Comparison of ENCODE assay signal across 9 cellular contexts in genomic region chr5:15995206-15996052, GRCh38.
A peak's percentile ranks its signal among the peaks of the same experiment; 100 is the strongest.
DNase-seq lines count a peak whose midpoint lies in the region; ATAC-seq, FAIRE-seq and TF ChIP-seq lines count a peak whose summit lies in the region.
"Had no signal": no experiment of that assay in that cellular context is flagged by ENCODE, and none has a peak within 500 bp of the region (broad histone marks: within the 10 kb centered on the region; RNA-seq: fewer than 3 reads in every experiment).

No MANE protein-coding gene starts in this region.

- no peak for ATAC-seq in T-helper 17 cell
- ATAC-seq in GM21360 (IDR thresholded peaks at IDR 0.05; ENCODE audit: unreplicated experiment), result no peak

- peak; percentile 69 for FAIRE-seq in RCC 7860 (lab: Jason Lieb, UNC)

- no peaks in the 10 kb centered on the region for H3K4me1 Mint-ChIP-seq in T-helper 17 cell

- H2AFZ ChIP-seq in smooth muscle cell (ENCODE audit: low read depth), result no peak overlapping the region
- H2AFZ ChIP-seq: parathyroid adenoma had no signal

- H3K4me1 ChIP-seq in smooth muscle cell (ENCODE audit: low read depth), result no peaks in the 10 kb centered on the region
- H3K4me1 ChIP-seq: parathyroid adenoma had no signal

- WGBS in smooth muscle cell (ENCODE audit: low lambda C conversion rate), result 74% methylated on average over 3 of the region's 3 CpGs

- H3K4me3 ChIP-seq in fibroblast of villous mesenchyme (ENCODE audit: low read depth, low read length) (no peak overlapping the region), smooth muscle cell (no peak overlapping the region)

- no peaks in the 10 kb centered on the region for H4K20me1 ChIP-seq in smooth muscle cell (ENCODE audit: low read depth)

- H3F3A ChIP-seq in smooth muscle cell (ENCODE audit: low read depth), result no peaks in the 10 kb centered on the region

- H3K4me3 Mint-ChIP-seq in T-helper 17 cell, result no peak overlapping the region

- no peak overlapping the region for H3K9ac ChIP-seq in smooth muscle cell (ENCODE audit: low read depth)
- H3K9ac ChIP-seq: parathyroid adenoma had no signal

- H3K27ac Mint-ChIP-seq in T-helper 17 cell, result no peak overlapping the region

- H3K36me3 Mint-ChIP-seq in T-helper 17 cell (ENCODE audit: low read depth), result no peaks in the 10 kb centered on the region

- TF ChIP-seq CTCF in fibroblast of villous mesenchyme (IDR thresholded peaks at IDR 0.05; ENCODE audit: insufficient read depth, low read depth, low read length), result peak; percentile 64
- peak; percentile 62 for TF ChIP-seq CTCF in smooth muscle cell (IDR thresholded peaks at IDR 0.05; ENCODE audit: borderline replicate concordance, insufficient read depth, poor library complexity, severe bottlenecking)

- H3K9me3 ChIP-seq in smooth muscle cell (replicated peaks; ENCODE audit: low read depth) (no peaks in the 10 kb centered on the region), T-helper 17 cell (ENCODE audit: control insufficient read depth, low read length, poor library complexity, severe bottlenecking) (no peaks in the 10 kb centered on the region)

- peak; percentile 1 for DNase-seq in NCI-H2029 treated with DMSO at 0.1 percent for 48 hours (lab: John Stamatoyannopoulos, UW)
- no peak for DNase-seq in NCI-H2029 (lab: John Stamatoyannopoulos, UW)
- DNase-seq in RCC 7860 (ENCODE audit: low spot score), result peak; percentile 44
- peak; percentile 47 for DNase-seq in fibroblast of villous mesenchyme (ENCODE audit: low read depth)
- no peak for DNase-seq in smooth muscle cell (lab: John Stamatoyannopoulos, UW; ENCODE audit: unreplicated experiment)
- no peak for DNase-seq in T-helper 17 cell
- DNase-seq in activated CD4-positive, alpha-beta T cell treated with anti-CD3 and anti-CD28 coated beads, Interleukin-2, amount 50 U/mL, for 1 hour, result no peak

- H3K27me3 Mint-ChIP-seq in T-helper 17 cell, result no peaks in the 10 kb centered on the region

- no peaks in the 10 kb centered on the region for H3K79me2 ChIP-seq in smooth muscle cell (ENCODE audit: low read depth)
- H3K79me2 ChIP-seq: parathyroid adenoma had no signal

- H3K27ac ChIP-seq in smooth muscle cell (ENCODE audit: low read depth), result no peak overlapping the region
- H3K27ac ChIP-seq: parathyroid adenoma had no signal

- H3K36me3 ChIP-seq in smooth muscle cell (ENCODE audit: low read depth), result no peaks in the 10 kb centered on the region

- H3K27me3 ChIP-seq in smooth muscle cell (ENCODE audit: low read depth), result no peaks in the 10 kb centered on the region

- no peak overlapping the region for H3K4me2 ChIP-seq in smooth muscle cell

Comparison
In these comparisons a context has a peak if more than half of its experiments do, and no peak if none do; other contexts are left out.
1. DNase-seq: peak in NCI-H2029 treated with DMSO at 0.1 percent for 48 hours (single experiment), RCC 7860 (single experiment) and fibroblast of villous mesenchyme (single experiment); none in NCI-H2029 (single experiment), smooth muscle cell (single experiment), T-helper 17 cell (0 of 3) and activated CD4-positive, alpha-beta T cell treated with anti-CD3 and anti-CD28 coated beads, Interleukin-2, amount 50 U/mL, for 1 hour (single experiment).